In genomic region chr2:241869087-241869961, GRCh38 we compare ENCODE assay signal across 1 cellular context.
TF ChIP-seq lines count a peak whose summit lies in the region.

TSS of gene RTP5 (plus strand) at chr2:241869729. CDS start at chr2:241869757, 28 bp downstream.

TF ChIP-seq in GM23338, 12 proteins besides CTCF, POLR2A, EP300 and RAD21 (continued from another document):
- TF ChIP-seq, protein P1, sequence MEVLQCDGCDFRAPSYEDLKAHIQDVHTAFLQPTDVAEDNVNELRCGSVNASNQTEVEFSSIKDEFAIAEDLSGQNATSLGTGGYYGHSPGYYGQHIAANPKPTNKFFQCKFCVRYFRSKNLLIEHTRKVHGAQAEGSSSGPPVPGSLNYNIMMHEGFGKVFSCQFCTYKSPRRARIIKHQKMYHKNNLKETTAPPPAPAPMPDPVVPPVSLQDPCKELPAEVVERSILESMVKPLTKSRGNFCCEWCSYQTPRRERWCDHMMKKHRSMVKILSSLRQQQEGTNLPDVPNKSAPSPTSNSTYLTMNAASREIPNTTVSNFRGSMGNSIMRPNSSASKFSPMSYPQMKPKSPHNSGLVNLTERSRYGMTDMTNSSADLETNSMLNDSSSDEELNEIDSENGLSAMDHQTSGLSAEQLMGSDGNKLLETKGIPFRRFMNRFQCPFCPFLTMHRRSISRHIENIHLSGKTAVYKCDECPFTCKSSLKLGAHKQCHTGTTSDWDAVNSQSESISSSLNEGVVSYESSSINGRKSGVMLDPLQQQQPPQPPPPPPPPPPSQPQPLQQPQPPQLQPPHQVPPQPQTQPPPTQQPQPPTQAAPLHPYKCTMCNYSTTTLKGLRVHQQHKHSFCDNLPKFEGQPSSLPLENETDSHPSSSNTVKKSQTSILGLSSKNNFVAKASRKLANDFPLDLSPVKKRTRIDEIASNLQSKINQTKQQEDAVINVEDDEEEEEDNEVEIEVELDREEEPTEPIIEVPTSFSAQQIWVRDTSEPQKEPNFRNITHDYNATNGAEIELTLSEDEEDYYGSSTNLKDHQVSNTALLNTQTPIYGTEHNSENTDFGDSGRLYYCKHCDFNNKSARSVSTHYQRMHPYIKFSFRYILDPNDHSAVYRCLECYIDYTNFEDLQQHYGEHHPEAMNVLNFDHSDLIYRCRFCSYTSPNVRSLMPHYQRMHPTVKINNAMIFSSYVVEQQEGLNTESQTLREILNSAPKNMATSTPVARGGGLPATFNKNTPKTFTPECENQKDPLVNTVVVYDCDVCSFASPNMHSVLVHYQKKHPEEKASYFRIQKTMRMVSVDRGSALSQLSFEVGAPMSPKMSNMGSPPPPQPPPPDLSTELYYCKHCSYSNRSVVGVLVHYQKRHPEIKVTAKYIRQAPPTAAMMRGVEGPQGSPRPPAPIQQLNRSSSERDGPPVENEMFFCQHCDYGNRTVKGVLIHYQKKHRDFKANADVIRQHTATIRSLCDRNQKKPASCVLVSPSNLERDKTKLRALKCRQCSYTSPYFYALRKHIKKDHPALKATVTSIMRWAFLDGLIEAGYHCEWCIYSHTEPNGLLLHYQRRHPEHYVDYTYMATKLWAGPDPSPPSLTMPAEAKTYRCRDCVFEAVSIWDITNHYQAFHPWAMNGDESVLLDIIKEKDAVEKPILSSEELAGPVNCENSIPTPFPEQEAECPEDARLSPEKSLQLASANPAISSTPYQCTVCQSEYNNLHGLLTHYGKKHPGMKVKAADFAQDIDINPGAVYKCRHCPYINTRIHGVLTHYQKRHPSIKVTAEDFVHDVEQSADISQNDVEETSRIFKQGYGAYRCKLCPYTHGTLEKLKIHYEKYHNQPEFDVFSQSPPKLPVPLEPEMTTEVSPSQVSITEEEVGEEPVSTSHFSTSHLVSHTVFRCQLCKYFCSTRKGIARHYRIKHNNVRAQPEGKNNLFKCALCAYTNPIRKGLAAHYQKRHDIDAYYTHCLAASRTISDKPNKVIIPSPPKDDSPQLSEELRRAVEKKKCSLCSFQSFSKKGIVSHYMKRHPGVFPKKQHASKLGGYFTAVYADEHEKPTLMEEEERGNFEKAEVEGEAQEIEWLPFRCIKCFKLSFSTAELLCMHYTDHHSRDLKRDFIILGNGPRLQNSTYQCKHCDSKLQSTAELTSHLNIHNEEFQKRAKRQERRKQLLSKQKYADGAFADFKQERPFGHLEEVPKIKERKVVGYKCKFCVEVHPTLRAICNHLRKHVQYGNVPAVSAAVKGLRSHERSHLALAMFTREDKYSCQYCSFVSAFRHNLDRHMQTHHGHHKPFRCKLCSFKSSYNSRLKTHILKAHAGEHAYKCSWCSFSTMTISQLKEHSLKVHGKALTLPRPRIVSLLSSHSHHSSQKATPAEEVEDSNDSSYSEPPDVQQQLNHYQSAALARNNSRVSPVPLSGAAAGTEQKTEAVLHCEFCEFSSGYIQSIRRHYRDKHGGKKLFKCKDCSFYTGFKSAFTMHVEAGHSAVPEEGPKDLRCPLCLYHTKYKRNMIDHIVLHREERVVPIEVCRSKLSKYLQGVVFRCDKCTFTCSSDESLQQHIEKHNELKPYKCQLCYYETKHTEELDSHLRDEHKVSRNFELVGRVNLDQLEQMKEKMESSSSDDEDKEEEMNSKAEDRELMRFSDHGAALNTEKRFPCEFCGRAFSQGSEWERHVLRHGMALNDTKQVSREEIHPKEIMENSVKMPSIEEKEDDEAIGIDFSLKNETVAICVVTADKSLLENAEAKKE (CRISPR knock-in tag; IDR thresholded peaks at IDR 0.05), result no peak
- TF ChIP-seq ZNF331 (CRISPR knock-in tag; IDR thresholded peaks at IDR 0.05; ENCODE audit: low read depth), result no peak
- no peak for TF ChIP-seq POLR2AphosphoS5 (IDR thresholded peaks at IDR 0.05; ENCODE audit: low read depth)
- TF ChIP-seq ZNF114 (CRISPR knock-in tag; IDR thresholded peaks at IDR 0.05), result no peak
- TF ChIP-seq CREB1 (CRISPR knock-in tag; IDR thresholded peaks at IDR 0.05; ENCODE audit: low read depth), result no peak
- TF ChIP-seq NANOG (IDR thresholded peaks at IDR 0.05; ENCODE audit: borderline replicate concordance), result no peak
